Comparison of ENCODE assay signal across 12 cellular contexts in genomic region chr12:116382456-116382902, GRCh38.
DNase-seq lines count a peak whose midpoint lies in the region; ATAC-seq, FAIRE-seq and TF ChIP-seq lines count a peak whose summit lies in the region.
"Had no signal": no experiment of that assay in that cellular context is flagged by ENCODE, and none has a peak within 500 bp of the region (broad histone marks: within the 10 kb centered on the region; RNA-seq: fewer than 3 reads in every experiment).

No MANE protein-coding gene starts in this region.

- TF ChIP-seq CTCF in GM12878 (IDR thresholded peaks at IDR 0.05 in 2 of 3, conservative IDR thresholded peaks at IDR 0.05 in 1 of 3; ENCODE audit: control insufficient read depth in 2 of 3, extremely low read depth in 1 of 3, insufficient read depth in 1 of 3, low read depth in 3 of 3, low read length in 3 of 3) (no peak), smooth muscle cell (IDR thresholded peaks at IDR 0.05; ENCODE audit: borderline replicate concordance, insufficient read depth, poor library complexity, severe bottlenecking) (no peak), MM.1S (IDR thresholded peaks at IDR 0.05; ENCODE audit: low read length) (no peak)

- peaks cover 16% of the 10 kb centered on the region for H3K4me1 Mint-ChIP-seq in stimulated activated memory B cell treated with anti-CD40 and anti-IgM and Interleukin-4, amounts not matched to agents 10 μg/mL and 1 μg/mL and 100 μg/mL, for 72 hours

- no peak overlapping the region for H3K4me3 Mint-ChIP-seq in stimulated activated memory B cell treated with anti-CD40 and anti-IgM and Interleukin-4, amounts not matched to agents 10 μg/mL and 1 μg/mL and 100 μg/mL, for 72 hours
- H3K4me3 Mint-ChIP-seq: CD8-positive, alpha-beta memory T cell had no signal

- H3F3A ChIP-seq in smooth muscle cell (ENCODE audit: low read depth) = peaks cover 10% of the 10 kb centered on the region
- no peaks in the 10 kb centered on the region for H3F3A ChIP-seq in MM.1S (ENCODE audit: insufficient read depth, low read length)

- H3K27ac ChIP-seq in GM12878 (ENCODE audit: control insufficient read depth, insufficient read depth) (no peak overlapping the region), iPS-18a (ENCODE audit: low read length) (no peak overlapping the region), smooth muscle cell (ENCODE audit: low read depth) (peak overlapping the region; percentile 81), MM.1S (ENCODE audit: low read length) (no peak overlapping the region)

- TF ChIP-seq EP300 in GM12878 (IDR thresholded peaks at IDR 0.05; ENCODE audit: borderline replicate concordance in 1 of 2, control insufficient read depth in 1 of 2, low read depth in 2 of 2, low read length in 2 of 2) = no peak

- H3K27me3 Mint-ChIP-seq in stimulated activated memory B cell treated with anti-CD40 and anti-IgM and Interleukin-4, amounts not matched to agents 10 μg/mL and 1 μg/mL and 100 μg/mL, for 72 hours = no peaks in the 10 kb centered on the region

- BruUV-seq in GM12878 (replicated peaks; lab: Mats Ljungman, UMichigan) = no TSS peak

- H3K9me3 ChIP-seq in GM12878 (replicated peaks; ENCODE audit: control insufficient read depth, insufficient read depth, low read length) (no peaks in the 10 kb centered on the region), iPS-18a (ENCODE audit: control insufficient read depth, low read depth, low read length) (no peaks in the 10 kb centered on the region), smooth muscle cell (replicated peaks; ENCODE audit: low read depth) (no peaks in the 10 kb centered on the region), MM.1S (replicated peaks; ENCODE audit: insufficient read depth, low read length) (no peaks in the 10 kb centered on the region)

- H3K4me2 ChIP-seq in GM12878 (ENCODE audit: control insufficient read depth, insufficient read depth) (no peak overlapping the region), smooth muscle cell (peak overlapping the region; percentile 79), MM.1S (ENCODE audit: low read depth, low read length) (no peak overlapping the region)

- peak; percentile 76 for FAIRE-seq in HTR-8/SVneo (lab: Jason Lieb, UNC)
- no peak for FAIRE-seq in GM12878 (lab: Jason Lieb, UNC)

- DNase-seq in HTR-8/SVneo (ENCODE audit: insufficient read length, low spot score) (no peak), GM12878 (ENCODE audit: low read depth, low spot score) (no peak), smooth muscle cell (lab: John Stamatoyannopoulos, UW; ENCODE audit: unreplicated experiment) (no peak), NCI-H526 treated with DMSO at 0.1 percent for 48 hours (lab: John Stamatoyannopoulos, UW) (no peak), NCI-H1105 treated with DMSO at 0.1 percent for 48 hours (lab: John Stamatoyannopoulos, UW) (no peak), MM.1S (no peak)
- DNase-seq: activated T-cell treated with anti-CD3 and anti-CD28 coated beads, Interleukin-2, amount 50 U/mL, for 48 hours; CD8-positive, alpha-beta memory T cell; NCI-H1092; NCI-H524 treated with DMSO at 0.1 percent for 48 hours had no signal

- SMC1A ChIA-PET in GM12878 (lab: Charles Lee; ENCODE audit: uncharacterized antibody, unreplicated experiment) = no interaction called here

- ATAC-seq in GM12878 = no peak
- no peak for ATAC-seq in stimulated activated memory B cell treated with anti-CD40 and anti-IgM and Interleukin-4, amounts not matched to agents 10 μg/mL and 1 μg/mL and 100 μg/mL, for 72 hours

- H3K9me3 Mint-ChIP-seq in stimulated activated memory B cell treated with anti-CD40 and anti-IgM and Interleukin-4, amounts not matched to agents 10 μg/mL and 1 μg/mL and 100 μg/mL, for 72 hours = no peaks in the 10 kb centered on the region
- H3K9me3 Mint-ChIP-seq: CD8-positive, alpha-beta memory T cell had no signal

- peaks cover 0 to 4% of the 10 kb centered on the region in 2 experiments; a peak in 1 of 4 replicates for H3K27me3 ChIP-seq in GM12878 (replicated peaks in 1 of 2; ENCODE audit: control insufficient read depth in 2 of 2, insufficient read depth in 2 of 2, low read length in 1 of 2)
- peaks cover 5% of the 10 kb centered on the region for H3K27me3 ChIP-seq in iPS-18a (ENCODE audit: control insufficient read depth, insufficient read depth, low read length)
- H3K27me3 ChIP-seq in smooth muscle cell (ENCODE audit: low read depth) = no peaks in the 10 kb centered on the region
- H3K27me3 ChIP-seq in MM.1S (replicated peaks; ENCODE audit: insufficient read depth, low read length) = no peaks in the 10 kb centered on the region

- H3K4me3 ChIP-seq in GM12878 (no peak overlapping the region), iPS-18a (ENCODE audit: low read length) (peak overlapping the region; percentile 50), smooth muscle cell (no peak overlapping the region), MM.1S (ENCODE audit: low read length) (no peak overlapping the region)

- intact Hi-C loops in GM12878 (cut with micrococcal nuclease; ENCODE audit: unreplicated experiment) = no loop called here

- no peak for TF ChIP-seq POLR2A in GM12878 (IDR thresholded peaks at IDR 0.05; ENCODE audit: low read depth, low read length)

- 72% methylated on average over 7 of the region's 7 CpGs for WGBS in GM12878 (ENCODE audit: insufficient coverage, insufficient replicate concordance, low lambda C conversion rate, missing lambda C conversion rate)
- 35% methylated on average over 7 of the region's 7 CpGs for WGBS in smooth muscle cell (ENCODE audit: low lambda C conversion rate)

- no peak overlapping the region for H3K9ac ChIP-seq in GM12878 (ENCODE audit: control insufficient read depth, insufficient read depth, low read length)
- no peak overlapping the region for H3K9ac ChIP-seq in iPS-18a (ENCODE audit: low read length)
- peak overlapping the region; percentile 49 for H3K9ac ChIP-seq in smooth muscle cell (ENCODE audit: low read depth)
- no peak overlapping the region for H3K9ac ChIP-seq in MM.1S (ENCODE audit: low read length)

- POLR2A ChIA-PET in GM12878 (lab: Charles Lee) = no interaction called here

- no peak for TF ChIP-seq RAD21 in GM12878 (IDR thresholded peaks at IDR 0.05; ENCODE audit: insufficient read depth, low read depth, low read length)

- RAD21 ChIA-PET in GM12878 (lab: Charles Lee; ENCODE audit: unreplicated experiment) = no interaction called here

- CTCF ChIA-PET in GM12878 (lab: Yijun Ruan, JAX) = interaction anchor here (0.6 to 1.3 kb wide), 3 partner anchors 8 to 326 kb away, joined by 3 to 4 read pairs (median 3); no protein-coding TSS in a partner anchor

- no peak overlapping the region for H3K27ac Mint-ChIP-seq in stimulated activated memory B cell treated with anti-CD40 and anti-IgM and Interleukin-4, amounts not matched to agents 10 μg/mL and 1 μg/mL and 100 μg/mL, for 72 hours
- H3K27ac Mint-ChIP-seq: CD8-positive, alpha-beta memory T cell had no signal

- peaks cover 4% of the 10 kb centered on the region for H3K4me1 ChIP-seq in GM12878 (ENCODE audit: control insufficient read depth, insufficient read depth, low read length)
- peaks cover 28% of the 10 kb centered on the region for H3K4me1 ChIP-seq in iPS-18a (ENCODE audit: control insufficient read depth, low read depth, low read length)
- peaks cover 25% of the 10 kb centered on the region for H3K4me1 ChIP-seq in smooth muscle cell (ENCODE audit: low read depth)
- H3K4me1 ChIP-seq in MM.1S (ENCODE audit: low read length) = no peaks in the 10 kb centered on the region

- H3K36me3 ChIP-seq in GM12878 (ENCODE audit: control insufficient read depth in 2 of 2, insufficient read depth in 2 of 2, low read length in 1 of 2) = no peaks in the 10 kb centered on the region
- no peaks in the 10 kb centered on the region for H3K36me3 ChIP-seq in iPS-18a (ENCODE audit: control insufficient read depth, low read depth, low read length)
- H3K36me3 ChIP-seq in smooth muscle cell (ENCODE audit: low read depth) = no peaks in the 10 kb centered on the region
- no peaks in the 10 kb centered on the region for H3K36me3 ChIP-seq in MM.1S (replicated peaks; ENCODE audit: insufficient read depth, low read length)

- in situ Hi-C loops in GM12878 (cut with MboI) = no loop called here

- H2AFZ ChIP-seq in GM12878 (ENCODE audit: control insufficient read depth, low read depth, low read length) (no peak overlapping the region), smooth muscle cell (ENCODE audit: low read depth) (no peak overlapping the region), MM.1S (ENCODE audit: low read length) (no peak overlapping the region)

- no peaks in the 10 kb centered on the region for H3K79me2 ChIP-seq in GM12878 (ENCODE audit: control insufficient read depth, insufficient read depth, low read length)
- H3K79me2 ChIP-seq in smooth muscle cell (ENCODE audit: low read depth) = no peaks in the 10 kb centered on the region
- H3K79me2 ChIP-seq in MM.1S (ENCODE audit: low read length) = no peaks in the 10 kb centered on the region

- no peaks in the 10 kb centered on the region for H3K9me2 ChIP-seq in MM.1S (replicated peaks; ENCODE audit: insufficient read depth, low read length)

- H4K20me1 ChIP-seq in GM12878 (ENCODE audit: control insufficient read depth, insufficient read depth) (no peaks in the 10 kb centered on the region), smooth muscle cell (ENCODE audit: low read depth) (no peaks in the 10 kb centered on the region), MM.1S (ENCODE audit: insufficient read depth, low read length) (no peaks in the 10 kb centered on the region)

- no peaks in the 10 kb centered on the region for H3K36me3 Mint-ChIP-seq in stimulated activated memory B cell treated with anti-CD40 and anti-IgM and Interleukin-4, amounts not matched to agents 10 μg/mL and 1 μg/mL and 100 μg/mL, for 72 hours

TF ChIP-seq in GM12878, 131 proteins besides CTCF, POLR2A, EP300 and RAD21:
- TF ChIP-seq BCL3 (IDR thresholded peaks at IDR 0.05; ENCODE audit: borderline replicate concordance, insufficient read depth, low read depth, low read length, poor library complexity, severe bottlenecking) (peak; percentile 77), ZNF24 (IDR thresholded peaks at IDR 0.05) (no peak)
